In genomic region chr18:13231151-13231550, GRCh38 we compare ENCODE assay signal across 36 cellular contexts.
"Had no signal": no experiment of that assay in that cellular context is flagged by ENCODE, and none has a peak within 500 bp of the region (broad histone marks: within the 10 kb centered on the region; RNA-seq: fewer than 3 reads in every experiment).

No MANE protein-coding gene starts in this region.

- H3K36me3 ChIP-seq: adrenal gland, breast epithelium, MG63 had no signal

- H3K9me3 ChIP-seq: adrenal gland, body of pancreas, breast epithelium, MG63 had no signal

- H3K27me3 Mint-ChIP-seq: activated B cell treated with CpG ODN at 0.5 μM for 24 hours; activated CD8-positive, alpha-beta T cell treated with anti-CD3 and anti-CD28 coated beads for 36 hours; activated T-helper 17 cell treated with anti-CD3 and anti-CD28 coated beads, Interleukin-2, amount 50 U/mL, for 72 hours had no signal

- H2AFZ ChIP-seq: PC-9 had no signal

- H3K27ac ChIP-seq: adrenal gland, body of pancreas, PC-9, RWPE1, VCaP had no signal

- H3K4me3 ChIP-seq: adrenal gland, body of pancreas, breast epithelium, MG63, PC-9 had no signal

- H3K4me1 ChIP-seq: body of pancreas had no signal

- H3K4me2 ChIP-seq: PC-9 had no signal

- DNase-seq: activated B cell treated with CpG ODN at 0.5 μM for 24 hours; activated CD4-positive, alpha-beta T cell treated with anti-CD3 and anti-CD28 coated beads for 4 hours; activated CD4-positive, alpha-beta T cell treated with anti-CD3 and anti-CD28 coated beads, Interleukin-2, amount 50 U/mL, for 1 hour; activated CD4-positive, CD25-positive, alpha-beta regulatory T cell treated with anti-CD3 and anti-CD28 coated beads, Interleukin-2, amount 50 U/mL, for 72 hours; activated CD8-positive, alpha-beta T cell treated with anti-CD3 and anti-CD28 coated beads for 36 hours; activated gamma-delta T cell treated with Interleukin-2 at 50 U/mL for 16 hours; activated naive CD4-positive, alpha-beta T cell treated with anti-CD3 and anti-CD28 coated beads for 36 hours; activated T-cell treated with anti-CD3 and anti-CD28 coated beads for 4 hours; activated T-cell treated with anti-CD3 and anti-CD28 coated beads, Interleukin-2, amount 50 U/mL, for 72 hours; body of pancreas; Kasumi-1; KG1; MG63; NCI-H1048; NCI-H1105 treated with DMSO at 0.1 percent for 48 hours; NCI-H1436; NCI-H1694; NCI-H1930; NCI-H2081 treated with DMSO at 0.1 percent for 48 hours; NCI-H226; NCI-H446 treated with DMSO at 0.1 percent for 48 hours; NCI-H524; PC-9; SIG-M5; SW 1271; T-helper 1 cell; T-helper 2 cell; T-helper 9 cell had no signal

- ATAC-seq: activated CD8-positive, alpha-beta T cell treated with anti-CD3 and anti-CD28 coated beads for 36 hours; activated naive CD4-positive, alpha-beta T cell treated with anti-CD3 and anti-CD28 coated beads, Interleukin-2, amount 50 U/mL, for 72 hours; activated T-cell treated with anti-CD3 and anti-CD28 coated beads, Interleukin-2, amount 50 U/mL, for 72 hours; activated T-helper 17 cell treated with anti-CD3 and anti-CD28 coated beads, Interleukin-2, amount 50 U/mL, for 72 hours; body of pancreas; Right ventricle myocardium inferior; SK-N-SH treated with all-trans-retinoic acid at 6 μM for 48 hours had no signal

- H3K27ac Mint-ChIP-seq: activated B cell treated with CpG ODN at 0.5 μM for 24 hours; activated CD8-positive, alpha-beta T cell treated with anti-CD3 and anti-CD28 coated beads for 36 hours; activated naive CD4-positive, alpha-beta T cell treated with anti-CD3 and anti-CD28 coated beads for 36 hours; activated T-cell treated with anti-CD3 and anti-CD28 coated beads, Interleukin-2, amount 50 U/mL, for 72 hours; activated T-helper 17 cell treated with anti-CD3 and anti-CD28 coated beads, Interleukin-2, amount 50 U/mL, for 72 hours had no signal

- H3K4me1 Mint-ChIP-seq: activated B cell treated with CpG ODN at 0.5 μM for 24 hours; activated T-helper 17 cell treated with anti-CD3 and anti-CD28 coated beads, Interleukin-2, amount 50 U/mL, for 72 hours had no signal

- H3K4me3 Mint-ChIP-seq: activated B cell treated with CpG ODN at 0.5 μM for 24 hours; activated CD8-positive, alpha-beta T cell treated with anti-CD3 and anti-CD28 coated beads for 36 hours; activated naive CD4-positive, alpha-beta T cell treated with anti-CD3 and anti-CD28 coated beads for 36 hours; activated T-cell treated with anti-CD3 and anti-CD28 coated beads, Interleukin-2, amount 50 U/mL, for 72 hours; activated T-helper 17 cell treated with anti-CD3 and anti-CD28 coated beads, Interleukin-2, amount 50 U/mL, for 72 hours had no signal

- H3K27me3 ChIP-seq: adrenal gland, body of pancreas, breast epithelium had no signal

- H3K36me3 Mint-ChIP-seq: activated naive CD4-positive, alpha-beta T cell treated with anti-CD3 and anti-CD28 coated beads, Interleukin-2, amount 50 U/mL, for 72 hours had no signal

- H3K9me3 Mint-ChIP-seq: activated B cell treated with CpG ODN at 0.5 μM for 24 hours; activated CD8-positive, alpha-beta T cell treated with anti-CD3 and anti-CD28 coated beads for 36 hours; activated naive CD4-positive, alpha-beta T cell treated with anti-CD3 and anti-CD28 coated beads for 36 hours; activated naive CD4-positive, alpha-beta T cell treated with anti-CD3 and anti-CD28 coated beads, Interleukin-2, amount 50 U/mL, for 72 hours; activated T-cell treated with anti-CD3 and anti-CD28 coated beads, Interleukin-2, amount 50 U/mL, for 72 hours; activated T-helper 17 cell treated with anti-CD3 and anti-CD28 coated beads, Interleukin-2, amount 50 U/mL, for 72 hours had no signal
